8 cellular contexts compared by ENCODE assay signal in the genomic region with DNA sequence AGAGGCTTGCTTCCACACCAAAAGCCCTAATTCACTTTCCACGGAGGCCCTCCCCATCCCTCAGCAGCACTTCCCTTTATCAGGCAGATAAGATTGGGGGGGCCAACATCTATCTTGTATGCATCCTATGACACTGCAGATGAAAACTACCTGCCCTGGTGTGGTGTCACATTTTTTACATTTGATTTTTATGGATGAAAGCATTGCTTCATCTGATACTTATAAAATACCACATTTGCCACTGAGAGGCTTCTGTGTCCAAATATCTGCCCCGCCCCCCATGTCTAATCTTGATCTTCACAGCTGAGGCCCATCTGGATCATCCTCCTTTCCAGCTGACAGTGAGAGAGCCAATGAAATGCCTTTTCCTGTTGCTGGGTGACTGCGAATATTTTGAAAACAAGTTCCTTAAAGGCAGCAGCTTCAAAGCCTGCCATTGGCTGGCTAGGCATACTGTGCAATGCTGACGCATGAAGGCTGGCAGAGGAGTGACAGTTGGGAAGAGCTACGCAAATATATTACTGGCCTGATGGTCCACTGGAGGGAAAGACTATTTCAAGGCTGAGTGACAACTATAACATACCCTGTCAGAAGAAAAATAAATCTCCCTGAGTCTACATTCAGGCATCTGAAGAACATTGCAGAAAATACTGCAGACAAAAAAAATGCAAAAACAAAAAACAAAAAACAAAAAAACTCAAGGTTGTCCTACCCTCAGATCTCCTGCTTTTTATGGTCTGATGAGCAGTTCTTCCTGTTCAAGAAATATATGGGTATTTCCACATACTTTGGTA.
DNase-seq lines count a peak whose midpoint lies in the region; ATAC-seq and TF ChIP-seq lines count a peak whose summit lies in the region.

No MANE protein-coding gene starts in this region.

- DNase-seq in ACHN (peak; percentile 21), SJCRH30 (peak; percentile 71 to 76), esophagus squamous epithelium (lab: John Stamatoyannopoulos, UW) (peak; percentile 15), naive B cell (peak; percentile 12)
- DNase-seq in activated naive CD4-positive, alpha-beta T cell treated with Interleukin-2 at 50 U/mL for 16 hours, result no peak

- TF ChIP-seq POLR2A in esophagus squamous epithelium (IDR thresholded peaks at IDR 0.05), result no peak

- ATAC-seq in GM19035 (IDR thresholded peaks at IDR 0.05; ENCODE audit: unreplicated experiment), result peak; percentile 38
- peak; percentile 70 to 73 for ATAC-seq in naive B cell (ENCODE audit: low read depth in 2 of 2)
- no peak for ATAC-seq in GM19397 (IDR thresholded peaks at IDR 0.05; ENCODE audit: unreplicated experiment)
- ATAC-seq in GM18861 (IDR thresholded peaks at IDR 0.05; ENCODE audit: unreplicated experiment), result no peak

- H3K27me3 Mint-ChIP-seq in naive B cell, result peaks cover 7 to 8% (median 7%) of the 10 kb centered on the region in 3 donors

- H3K36me3 ChIP-seq in SJCRH30, result no peaks in the 10 kb centered on the region
- no peaks in the 10 kb centered on the region for H3K36me3 ChIP-seq in esophagus squamous epithelium

- 26 to 34% methylated on average over 3 to 5 of the region's 5 CpGs for WGBS in esophagus squamous epithelium, 2 donors

- no peaks in the 10 kb centered on the region for H3K9me3 Mint-ChIP-seq in naive B cell

- no peak overlapping the region for H3K4me3 ChIP-seq in SJCRH30
- H3K4me3 ChIP-seq in esophagus squamous epithelium, result no peak overlapping the region

- intact Hi-C loops in esophagus squamous epithelium (cut with DNase I), result no loop called here

- H3K36me3 Mint-ChIP-seq in naive B cell, result no peaks in the 10 kb centered on the region

- H3K9me3 ChIP-seq in SJCRH30 (replicated peaks) (no peaks in the 10 kb centered on the region), esophagus squamous epithelium (no peaks in the 10 kb centered on the region)

- H3K27ac ChIP-seq in SJCRH30 (no peak overlapping the region), esophagus squamous epithelium (peak overlapping the region in 3 of 4 donors; percentile 42 to 65 (median 57))

- no peak overlapping the region for H3K27ac Mint-ChIP-seq in naive B cell

- in situ Hi-C loops in ACHN (cut with HindIII; ENCODE audit: low pct_ligation_motif_present, low pct_unique_long_range_greater_than_20kb, low sequenced_read_pairs), result no loop called here

- TF ChIP-seq CTCF in esophagus squamous epithelium (IDR thresholded peaks at IDR 0.05), result no peak

- peaks cover 0 to 4% (median 0%) of the 10 kb centered on the region in 3 donors for H3K4me1 Mint-ChIP-seq in naive B cell

- H3K4me3 Mint-ChIP-seq in naive B cell, result no peak overlapping the region

- H3K4me1 ChIP-seq in SJCRH30 (peaks cover 24% of the 10 kb centered on the region), esophagus squamous epithelium (peaks cover 0 to 15% (median 7%) of the 10 kb centered on the region in 3 donors)

- H3K27me3 ChIP-seq in SJCRH30, result no peaks in the 10 kb centered on the region
- no peaks in the 10 kb centered on the region for H3K27me3 ChIP-seq in esophagus squamous epithelium

Comparison
In these comparisons a context has a peak if more than half of its experiments do, and no peak if none do; other contexts are left out.
1. ATAC-seq: peak in GM19035 (single experiment) and naive B cell (2 of 2); none in GM19397 (single experiment) and GM18861 (single experiment).